ENCODE assay signal across 1 cellular context in the genomic region with DNA sequence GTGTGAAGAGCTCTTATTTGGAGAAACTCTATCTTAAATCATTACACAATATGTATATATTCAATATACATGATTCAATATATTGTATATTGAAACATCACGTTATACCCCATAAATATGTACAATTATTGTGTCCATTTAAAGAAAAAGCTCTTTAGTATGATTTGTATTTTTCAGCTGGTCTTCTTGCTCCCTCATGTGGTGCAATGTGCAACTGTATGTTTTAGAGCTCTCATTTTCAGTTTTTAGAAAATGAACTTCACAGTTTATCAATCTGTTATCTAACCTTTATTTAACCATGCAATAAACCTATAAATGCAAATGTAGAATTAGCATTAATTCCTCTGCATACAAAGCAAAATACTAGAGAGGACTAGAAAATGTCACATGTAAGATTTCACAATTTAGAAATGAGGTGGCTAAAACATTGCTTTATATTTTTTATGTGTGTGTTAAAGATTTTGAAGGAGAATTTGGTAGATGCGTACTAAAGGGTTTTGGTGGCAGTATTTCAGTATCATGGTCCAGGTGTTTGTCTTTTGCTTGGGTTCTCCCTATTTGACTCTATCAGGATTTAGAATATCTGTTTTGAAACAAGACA.
TF ChIP-seq lines count a peak whose summit lies in the region.

No MANE protein-coding gene starts in this region.

TF ChIP-seq in GM23338, 12 proteins besides CTCF, POLR2A, EP300 and RAD21 (continued from another document):
- TF ChIP-seq, protein P1, sequence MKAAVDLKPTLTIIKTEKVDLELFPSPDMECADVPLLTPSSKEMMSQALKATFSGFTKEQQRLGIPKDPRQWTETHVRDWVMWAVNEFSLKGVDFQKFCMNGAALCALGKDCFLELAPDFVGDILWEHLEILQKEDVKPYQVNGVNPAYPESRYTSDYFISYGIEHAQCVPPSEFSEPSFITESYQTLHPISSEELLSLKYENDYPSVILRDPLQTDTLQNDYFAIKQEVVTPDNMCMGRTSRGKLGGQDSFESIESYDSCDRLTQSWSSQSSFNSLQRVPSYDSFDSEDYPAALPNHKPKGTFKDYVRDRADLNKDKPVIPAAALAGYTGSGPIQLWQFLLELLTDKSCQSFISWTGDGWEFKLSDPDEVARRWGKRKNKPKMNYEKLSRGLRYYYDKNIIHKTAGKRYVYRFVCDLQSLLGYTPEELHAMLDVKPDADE (IDR thresholded peaks at IDR 0.05): no peak
- TF ChIP-seq ZNF331 (CRISPR knock-in tag; IDR thresholded peaks at IDR 0.05; ENCODE audit: low read depth): no peak
- TF ChIP-seq POLR2AphosphoS5 (IDR thresholded peaks at IDR 0.05; ENCODE audit: low read depth): no peak
- TF ChIP-seq CREB1 (CRISPR knock-in tag; IDR thresholded peaks at IDR 0.05; ENCODE audit: low read depth): no peak
- TF ChIP-seq NANOG (IDR thresholded peaks at IDR 0.05; ENCODE audit: borderline replicate concordance): no peak
- TF ChIP-seq EZH2phosphoT487 (IDR thresholded peaks at IDR 0.05; ENCODE audit: unreplicated experiment): no peak
- no peak for TF ChIP-seq ZNF114 (CRISPR knock-in tag; IDR thresholded peaks at IDR 0.05)
- TF ChIP-seq, protein P2, sequence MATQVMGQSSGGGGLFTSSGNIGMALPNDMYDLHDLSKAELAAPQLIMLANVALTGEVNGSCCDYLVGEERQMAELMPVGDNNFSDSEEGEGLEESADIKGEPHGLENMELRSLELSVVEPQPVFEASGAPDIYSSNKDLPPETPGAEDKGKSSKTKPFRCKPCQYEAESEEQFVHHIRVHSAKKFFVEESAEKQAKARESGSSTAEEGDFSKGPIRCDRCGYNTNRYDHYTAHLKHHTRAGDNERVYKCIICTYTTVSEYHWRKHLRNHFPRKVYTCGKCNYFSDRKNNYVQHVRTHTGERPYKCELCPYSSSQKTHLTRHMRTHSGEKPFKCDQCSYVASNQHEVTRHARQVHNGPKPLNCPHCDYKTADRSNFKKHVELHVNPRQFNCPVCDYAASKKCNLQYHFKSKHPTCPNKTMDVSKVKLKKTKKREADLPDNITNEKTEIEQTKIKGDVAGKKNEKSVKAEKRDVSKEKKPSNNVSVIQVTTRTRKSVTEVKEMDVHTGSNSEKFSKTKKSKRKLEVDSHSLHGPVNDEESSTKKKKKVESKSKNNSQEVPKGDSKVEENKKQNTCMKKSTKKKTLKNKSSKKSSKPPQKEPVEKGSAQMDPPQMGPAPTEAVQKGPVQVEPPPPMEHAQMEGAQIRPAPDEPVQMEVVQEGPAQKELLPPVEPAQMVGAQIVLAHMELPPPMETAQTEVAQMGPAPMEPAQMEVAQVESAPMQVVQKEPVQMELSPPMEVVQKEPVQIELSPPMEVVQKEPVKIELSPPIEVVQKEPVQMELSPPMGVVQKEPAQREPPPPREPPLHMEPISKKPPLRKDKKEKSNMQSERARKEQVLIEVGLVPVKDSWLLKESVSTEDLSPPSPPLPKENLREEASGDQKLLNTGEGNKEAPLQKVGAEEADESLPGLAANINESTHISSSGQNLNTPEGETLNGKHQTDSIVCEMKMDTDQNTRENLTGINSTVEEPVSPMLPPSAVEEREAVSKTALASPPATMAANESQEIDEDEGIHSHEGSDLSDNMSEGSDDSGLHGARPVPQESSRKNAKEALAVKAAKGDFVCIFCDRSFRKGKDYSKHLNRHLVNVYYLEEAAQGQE (IDR thresholded peaks at IDR 0.05; ENCODE audit: unreplicated experiment): no peak
- no peak for TF ChIP-seq STAT1 (IDR thresholded peaks at IDR 0.05; ENCODE audit: unreplicated experiment)
- TF ChIP-seq JUNB (IDR thresholded peaks at IDR 0.05; ENCODE audit: unreplicated experiment): no peak
